In the genomic region with DNA sequence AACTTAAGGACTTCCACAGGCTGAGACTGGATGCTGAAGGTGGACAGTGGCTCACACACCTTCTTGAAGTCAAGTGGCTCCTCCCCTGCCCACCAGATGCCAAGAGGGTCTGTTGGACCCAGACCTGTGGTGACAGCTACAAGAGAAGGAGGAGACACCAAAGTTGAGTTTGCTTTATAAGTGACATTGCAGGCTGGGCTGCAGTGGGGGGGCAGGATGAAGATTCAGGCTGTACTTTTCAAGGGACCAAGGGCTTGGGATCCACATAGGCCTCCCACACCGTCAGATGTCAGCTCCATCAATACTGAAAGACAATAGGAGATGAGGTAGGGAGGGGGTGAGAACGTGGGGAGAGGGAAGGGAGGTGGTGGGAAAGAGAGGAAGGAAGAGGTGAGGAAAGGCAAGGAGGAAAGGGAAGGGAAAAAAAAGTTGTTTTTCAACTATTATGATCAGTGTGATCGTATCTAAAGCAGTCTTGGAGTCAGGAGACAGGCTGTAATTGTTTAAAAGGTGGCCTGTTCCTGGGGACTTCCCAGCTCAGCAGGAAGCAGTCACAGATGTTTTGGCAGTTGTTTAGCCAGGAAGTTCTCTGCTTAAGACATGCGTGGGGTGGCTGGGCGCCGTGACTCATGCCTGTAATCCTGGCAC, we compare ENCODE assay signal across 8 cellular contexts.
DNase-seq lines count a peak whose midpoint lies in the region; ATAC-seq and TF ChIP-seq lines count a peak whose summit lies in the region.

No MANE protein-coding gene starts in this region.

- H3F3A ChIP-seq in GM23338 (replicated peaks; ENCODE audit: low read depth) (0 out of 2 replicates have a peak, but pooled peaks cover 5% of the 10 kb centered on the region), OCI-LY1 (ENCODE audit: insufficient read depth, low read length) (no peaks in the 10 kb centered on the region)

- H3K36me3 Mint-ChIP-seq in CD4-positive, CD25-positive, alpha-beta regulatory T cell, result peaks cover 4% of the 10 kb centered on the region
- H3K36me3 Mint-ChIP-seq in GM23338 (ENCODE audit: low read depth), result peaks cover 28% of the 10 kb centered on the region

- H3K9ac ChIP-seq in OCI-LY1 (ENCODE audit: low read length), result peak overlapping the region; percentile 52

- peak; percentile 88 to 89 for ATAC-seq in CD4-positive, CD25-positive, alpha-beta regulatory T cell (ENCODE audit: low read depth in 2 of 2)
- ATAC-seq in GM23338, result peak; percentile 35; the same call in 2 of the 3 replicates

- peak overlapping the region; percentile 97 to 99 (median 97) for H3K27ac Mint-ChIP-seq in CD4-positive, CD25-positive, alpha-beta regulatory T cell
- no peak overlapping the region for H3K27ac Mint-ChIP-seq in GM23338

- DNase-seq in CD4-positive, CD25-positive, alpha-beta regulatory T cell, result peak; percentile 57 to 77 (median 58)
- peak; percentile 29 for DNase-seq in GM23338 (ENCODE audit: low spot score)
- DNase-seq in activated effector memory CD4-positive, alpha-beta T cell treated with Interleukin-2 at 50 U/mL for 16 hours, result peak; percentile 53
- DNase-seq in left ventricle myocardium inferior, result peak; percentile 55
- DNase-seq in stimulated activated CD4-positive, alpha-beta T cell treated with anti-CD3 and anti-CD28 coated beads, Interleukin-12 subunit alpha, Interleukin-12 subunit beta, amount 100 ng/mL, for 4 hours, result peak; percentile 54
- DNase-seq in NCI-H146 treated with DMSO at 0.1 percent for 48 hours (lab: John Stamatoyannopoulos, UW; ENCODE audit: unreplicated experiment), result no peak
- DNase-seq in NCI-H345 (lab: John Stamatoyannopoulos, UW), result no peak

- H4K20me1 ChIP-seq in GM23338 (replicated peaks; ENCODE audit: insufficient read depth) (no peaks in the 10 kb centered on the region), OCI-LY1 (ENCODE audit: insufficient read depth, low read length) (no peaks in the 10 kb centered on the region)

- peak overlapping the region in 3 of 4 donors; percentile 72 to 80 (median 80) for H3K4me3 Mint-ChIP-seq in CD4-positive, CD25-positive, alpha-beta regulatory T cell
- no peak overlapping the region for H3K4me3 Mint-ChIP-seq in GM23338

- peak overlapping the region; percentile 55 for H3K4me3 ChIP-seq in CD4-positive, CD25-positive, alpha-beta regulatory T cell (ENCODE audit: low read depth, low read length)
- H3K4me3 ChIP-seq in GM23338, result no peak overlapping the region
- peak overlapping the region; percentile 5 for H3K4me3 ChIP-seq in OCI-LY1 (ENCODE audit: low read depth, low read length, poor library complexity, severe bottlenecking)
- no peak overlapping the region for H3K4me3 ChIP-seq in left ventricle myocardium inferior

- no peak for TF ChIP-seq CTCF in GM23338 (conservative IDR thresholded peaks at IDR 0.05; ENCODE audit: low read depth in 2 of 2)
- no peak for TF ChIP-seq CTCF in OCI-LY1 (IDR thresholded peaks at IDR 0.05; ENCODE audit: low read length)
- TF ChIP-seq CTCF in left ventricle myocardium inferior (IDR thresholded peaks at IDR 0.05; ENCODE audit: borderline replicate concordance), result no peak

- peaks cover 19 to 57% (median 45%) of the 10 kb centered on the region in 4 donors for H3K4me1 Mint-ChIP-seq in CD4-positive, CD25-positive, alpha-beta regulatory T cell
- peaks cover 21% of the 10 kb centered on the region for H3K4me1 Mint-ChIP-seq in GM23338

- no peaks in the 10 kb centered on the region for H3K27me3 ChIP-seq in CD4-positive, CD25-positive, alpha-beta regulatory T cell (ENCODE audit: control insufficient read depth, insufficient read depth, low read length)
- H3K27me3 ChIP-seq in GM23338 (ENCODE audit: insufficient read depth), result no peaks in the 10 kb centered on the region
- no peaks in the 10 kb centered on the region for H3K27me3 ChIP-seq in OCI-LY1 (ENCODE audit: insufficient read depth, low read length)
- H3K27me3 ChIP-seq in left ventricle myocardium inferior (ENCODE audit: low read depth), result no peaks in the 10 kb centered on the region

- intact Hi-C loops in left ventricle myocardium inferior (cut with micrococcal nuclease), result no loop called here

- peaks cover 0 to 5% (median 2%) of the 10 kb centered on the region in 7 donors for H3K9me3 Mint-ChIP-seq in CD4-positive, CD25-positive, alpha-beta regulatory T cell
- H3K9me3 Mint-ChIP-seq in GM23338, result peaks cover 32% of the 10 kb centered on the region

- H3K4me1 ChIP-seq in CD4-positive, CD25-positive, alpha-beta regulatory T cell (ENCODE audit: control insufficient read depth, insufficient read depth, low read length, poor library complexity, severe bottlenecking), result peaks cover 17% of the 10 kb centered on the region
- peaks cover 23% of the 10 kb centered on the region for H3K4me1 ChIP-seq in GM23338 (ENCODE audit: insufficient read depth)
- peaks cover 51% of the 10 kb centered on the region for H3K4me1 ChIP-seq in OCI-LY1 (ENCODE audit: insufficient read depth, low read length, severe bottlenecking)
- H3K4me1 ChIP-seq in left ventricle myocardium inferior, result peaks cover 23% of the 10 kb centered on the region

- H3K27me3 Mint-ChIP-seq in CD4-positive, CD25-positive, alpha-beta regulatory T cell, result no peaks in the 10 kb centered on the region
- H3K27me3 Mint-ChIP-seq in GM23338 (ENCODE audit: insufficient read depth, low read depth, poor library complexity), result peaks cover 20% of the 10 kb centered on the region

- H2AFZ ChIP-seq in GM23338 (peak overlapping the region; percentile 94), OCI-LY1 (ENCODE audit: low read length) (0 out of 2 replicates have a peak overlapping the region, but pooled peaks have one; percentile 1)

- no peaks in the 10 kb centered on the region for H3K36me3 ChIP-seq in CD4-positive, CD25-positive, alpha-beta regulatory T cell (ENCODE audit: control insufficient read depth, insufficient read depth, low read length)
- H3K36me3 ChIP-seq in GM23338 (ENCODE audit: insufficient read depth) (no peaks in the 10 kb centered on the region; the same call in 1 of the 2 replicates), OCI-LY1 (ENCODE audit: insufficient read depth, low read length) (no peaks in the 10 kb centered on the region), left ventricle myocardium inferior (no peaks in the 10 kb centered on the region)

- H3K4me2 ChIP-seq in GM23338, result peak overlapping the region; percentile 43; the same call in 1 of the 2 replicates
- H3K4me2 ChIP-seq in OCI-LY1 (ENCODE audit: low read length), result peak overlapping the region; percentile 33

- H3K9me3 ChIP-seq in CD4-positive, CD25-positive, alpha-beta regulatory T cell (ENCODE audit: control insufficient read depth in 2 of 2, low read length in 2 of 2), result no peaks in the 10 kb centered on the region
- H3K9me3 ChIP-seq in OCI-LY1 (ENCODE audit: low read length) (0 out of 2 replicates have a peak, but pooled peaks cover 4% of the 10 kb centered on the region), left ventricle myocardium inferior (replicated peaks) (peaks cover 9% of the 10 kb centered on the region)

- peak overlapping the region; percentile 82 for H3K27ac ChIP-seq in CD4-positive, CD25-positive, alpha-beta regulatory T cell (ENCODE audit: insufficient read depth, low read length, poor library complexity, severe bottlenecking)
- H3K27ac ChIP-seq in GM23338 (ENCODE audit: low read depth) (peak overlapping the region; percentile 14; the same call in 1 of the 2 replicates), OCI-LY1 (ENCODE audit: low read depth, low read length, poor library complexity, severe bottlenecking) (peak overlapping the region; percentile 87), left ventricle myocardium inferior (replicated peaks) (peak overlapping the region; percentile 84)

- H3K79me2 ChIP-seq in GM23338 (replicated peaks; ENCODE audit: insufficient read depth) (no peaks in the 10 kb centered on the region), OCI-LY1 (ENCODE audit: insufficient read depth, low read length) (no peaks in the 10 kb centered on the region)

- H3K9me2 ChIP-seq in GM23338 (ENCODE audit: insufficient read depth) (no peaks in the 10 kb centered on the region), OCI-LY1 (ENCODE audit: low read depth, low read length) (no peaks in the 10 kb centered on the region)

TF ChIP-seq in GM23338, 12 proteins besides CTCF, POLR2A, EP300 and RAD21 (continues in another document):
- TF ChIP-seq STAT1 (IDR thresholded peaks at IDR 0.05; ENCODE audit: unreplicated experiment), result no peak

Comparison
In these comparisons a context has a peak if more than half of its experiments do, and no peak if none do; other contexts are left out.
1. DNase-seq: peak in CD4-positive, CD25-positive, alpha-beta regulatory T cell (3 of 3), GM23338 (single experiment), activated effector memory CD4-positive, alpha-beta T cell treated with Interleukin-2 at 50 U/mL for 16 hours (single experiment), left ventricle myocardium inferior (single experiment) and stimulated activated CD4-positive, alpha-beta T cell treated with anti-CD3 and anti-CD28 coated beads, Interleukin-12 subunit alpha, Interleukin-12 subunit beta, amount 100 ng/mL, for 4 hours (single experiment); none in NCI-H146 treated with DMSO at 0.1 percent for 48 hours (single experiment) and NCI-H345 (single experiment).
2. H3K27ac ChIP-seq: peak in every context shown above with its lines; median percentile 87 in OCI-LY1; 84 in left ventricle myocardium inferior; 82 in CD4-positive, CD25-positive, alpha-beta regulatory T cell; 14 in GM23338.
3. H3K4me3 ChIP-seq: peak in CD4-positive, CD25-positive, alpha-beta regulatory T cell (single experiment) and OCI-LY1 (single experiment); none in GM23338 (single experiment) and left ventricle myocardium inferior (single experiment).